Comparison of ENCODE assay signal across 1 cellular context in the genomic region with DNA sequence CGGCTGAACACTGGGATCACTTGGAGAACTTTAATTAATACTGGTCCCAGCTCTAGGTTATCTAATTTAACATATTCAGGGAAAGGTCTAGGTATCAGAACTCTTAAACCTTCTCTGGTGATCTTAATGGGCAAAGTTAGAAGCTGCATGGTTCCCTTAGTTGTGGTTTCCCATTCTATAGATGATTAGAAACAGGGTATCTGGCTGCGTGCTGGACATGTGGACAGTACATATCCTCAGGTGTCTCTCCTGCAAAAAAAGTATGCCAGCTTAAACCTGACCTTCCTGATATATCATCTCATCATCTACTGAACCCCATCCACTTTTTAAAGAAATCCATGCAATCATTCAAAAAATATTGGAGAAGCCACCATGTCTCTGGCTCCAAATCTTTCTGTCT.
A peak's percentile ranks its signal among the peaks of the same experiment; 100 is the strongest.
TF ChIP-seq lines count a peak whose summit lies in the region.

No MANE protein-coding gene starts in this region.

TF ChIP-seq in WTC11, 78 proteins besides CTCF, POLR2A, EP300 and RAD21 (continued from another document):
- TF ChIP-seq AFF4 (CRISPR knock-in tag; IDR thresholded peaks at IDR 0.05; ENCODE audit: borderline replicate concordance): 0 out of 2 replicates have a peak, but pooled peaks have one; percentile 16
- no peak for TF ChIP-seq NFE2L1 (CRISPR knock-in tag; IDR thresholded peaks at IDR 0.05)
